Comparison of ENCODE assay signal across 8 cellular contexts in the genomic region with DNA sequence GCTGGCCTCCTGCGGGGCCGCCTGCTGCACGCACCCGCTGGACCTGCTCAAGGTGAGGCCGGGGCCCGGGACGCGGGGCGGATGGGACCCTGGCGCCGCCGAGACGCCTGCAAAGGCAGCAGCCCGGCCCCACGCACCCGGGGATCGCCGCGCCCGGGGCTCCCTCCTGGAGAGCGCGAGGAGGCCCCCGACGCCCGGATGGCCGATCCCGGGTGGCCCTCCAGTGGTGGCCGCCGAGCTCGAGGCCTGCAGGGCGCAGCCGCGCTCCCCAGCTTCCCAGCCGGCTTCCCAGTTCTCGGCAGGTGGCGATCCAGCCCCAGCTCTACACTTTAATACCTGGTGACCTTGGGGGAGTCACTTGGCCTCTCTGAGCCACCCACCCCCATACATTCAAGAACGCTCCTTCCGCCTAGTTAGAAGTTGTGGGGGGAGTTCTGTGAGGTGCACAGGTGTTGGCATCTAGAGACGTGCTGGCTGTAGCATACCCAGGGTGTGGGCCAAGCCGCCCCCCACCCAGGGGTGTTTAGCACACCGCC. TPM values are rescaled to one million over a fixed set of nuclear protein-coding genes. Genes with fewer than 3 reads are reported as not detected.
DNase-seq lines count a peak whose midpoint lies in the region; ATAC-seq and TF ChIP-seq lines count a peak whose summit lies in the region.

No MANE protein-coding gene starts in this region.

- POLR2A ChIA-PET in T-cell (lab: Charles Lee) = no interaction called here

- peaks cover 14 to 22% (median 17%) of the 10 kb centered on the region in 3 donors for H3K4me1 Mint-ChIP-seq in T-cell

- ATAC-seq in HG03108 (IDR thresholded peaks at IDR 0.05; ENCODE audit: unreplicated experiment) (peak; percentile 19), T-cell (replicated peaks in 1 of 4) (peak in 3 of 4 experiments; percentile 13 to 31 (median 24)), omental fat pad (ENCODE audit: low FRiP score) (peak; percentile 21), HG02763 (IDR thresholded peaks at IDR 0.05; ENCODE audit: unreplicated experiment) (no peak)

- H3K27ac ChIP-seq in 22Rv1 = peak overlapping the region; percentile 97

- peak; percentile 26 for TF ChIP-seq CTCF in 22Rv1 (IDR thresholded peaks at IDR 0.05)
- TF ChIP-seq CTCF in fibroblast of the aortic adventitia (IDR thresholded peaks at IDR 0.05; ENCODE audit: insufficient read depth, low read length) = no peak
- no peak for TF ChIP-seq CTCF in omental fat pad (IDR thresholded peaks at IDR 0.05)

- CTCF ChIA-PET in T-cell (lab: Charles Lee) = no interaction called here

- H3K27me3 Mint-ChIP-seq in T-cell = no peaks in the 10 kb centered on the region

- peak overlapping the region; percentile 72 for H3K4me3 ChIP-seq in fibroblast of the aortic adventitia (ENCODE audit: low read depth, low read length)

- H3K36me3 Mint-ChIP-seq in T-cell = no peaks in the 10 kb centered on the region

- DNase-seq in GM03348 (ENCODE audit: low spot score) (peak; percentile 85), T-cell (peak in 1 of 34 experiments; percentile 19), fibroblast of the aortic adventitia (ENCODE audit: low read depth) (no peak), omental fat pad (ENCODE audit: low spot score) (no peak), germinal center (ENCODE audit: low spot score) (no peak)

- peak overlapping the region; percentile 73 to 85 (median 82) for H3K4me3 Mint-ChIP-seq in T-cell

- H3K9me3 Mint-ChIP-seq in T-cell = no peaks in the 10 kb centered on the region

- H3K27ac Mint-ChIP-seq in T-cell = peak overlapping the region; percentile 40 to 45

RNA-seq across cellular contexts. Expression of a gene that starts 0.5 kb away (rescaled TPM):
- total RNA-seq in T-cell (1 to 10 TPM; 3.3 to 8.3 (median 7.4) TPM), fibroblast of the aortic adventitia (ENCODE audit: low replicate concordance) (4.1 and 19.3 TPM in 2 replicates), omental fat pad (10 to 100 TPM; 11.4 to 22.4 (median 14.0) TPM)

RNA-seq across cellular contexts. Expression of a gene that starts 9.4 kb away (rescaled TPM):
- total RNA-seq in T-cell = 10 to 100 TPM; 18.5 to 33.5 (median 31.4) TPM
- 19.2 and 23.7 TPM in 2 replicates for total RNA-seq in fibroblast of the aortic adventitia (ENCODE audit: low replicate concordance)
- 10 to 100 TPM; 31.4 to 55.8 (median 49.2) TPM for total RNA-seq in omental fat pad

RNA-seq across cellular contexts. Expression of a gene that starts 28.7 kb away (rescaled TPM):
- 100 to 1,000 TPM; 114 to 205 (median 181) TPM for total RNA-seq in T-cell
- 89.0 and 94.7 TPM in 2 replicates for total RNA-seq in fibroblast of the aortic adventitia (ENCODE audit: low replicate concordance)
- 100 to 1,000 TPM in 1 of 4 donors, 10 to 100 TPM in 3; 54.0 to 117 (median 66.9) TPM for total RNA-seq in omental fat pad

RNA-seq across cellular contexts. Expression of a gene that starts 28.9 kb away (rescaled TPM):
- total RNA-seq in T-cell (10 to 100 TPM; 30.9 to 51.0 (median 39.3) TPM), fibroblast of the aortic adventitia (ENCODE audit: low replicate concordance) (21.3 and 26.4 TPM in 2 replicates), omental fat pad (10 to 100 TPM; 18.8 to 28.8 (median 26.9) TPM)

RNA-seq across cellular contexts. Expression of a gene that starts 46.0 kb away (rescaled TPM):
- total RNA-seq in T-cell (10 to 100 TPM; 15.9 to 33.9 (median 30.0) TPM), fibroblast of the aortic adventitia (ENCODE audit: low replicate concordance) (7.0 and 12.0 TPM in 2 replicates), omental fat pad (10 to 100 TPM in 1 of 4 donors, 1 to 10 TPM in 3; 6.8 to 15.6 (median 9.4) TPM)
